8 cellular contexts compared by ENCODE assay signal in the genomic region with DNA sequence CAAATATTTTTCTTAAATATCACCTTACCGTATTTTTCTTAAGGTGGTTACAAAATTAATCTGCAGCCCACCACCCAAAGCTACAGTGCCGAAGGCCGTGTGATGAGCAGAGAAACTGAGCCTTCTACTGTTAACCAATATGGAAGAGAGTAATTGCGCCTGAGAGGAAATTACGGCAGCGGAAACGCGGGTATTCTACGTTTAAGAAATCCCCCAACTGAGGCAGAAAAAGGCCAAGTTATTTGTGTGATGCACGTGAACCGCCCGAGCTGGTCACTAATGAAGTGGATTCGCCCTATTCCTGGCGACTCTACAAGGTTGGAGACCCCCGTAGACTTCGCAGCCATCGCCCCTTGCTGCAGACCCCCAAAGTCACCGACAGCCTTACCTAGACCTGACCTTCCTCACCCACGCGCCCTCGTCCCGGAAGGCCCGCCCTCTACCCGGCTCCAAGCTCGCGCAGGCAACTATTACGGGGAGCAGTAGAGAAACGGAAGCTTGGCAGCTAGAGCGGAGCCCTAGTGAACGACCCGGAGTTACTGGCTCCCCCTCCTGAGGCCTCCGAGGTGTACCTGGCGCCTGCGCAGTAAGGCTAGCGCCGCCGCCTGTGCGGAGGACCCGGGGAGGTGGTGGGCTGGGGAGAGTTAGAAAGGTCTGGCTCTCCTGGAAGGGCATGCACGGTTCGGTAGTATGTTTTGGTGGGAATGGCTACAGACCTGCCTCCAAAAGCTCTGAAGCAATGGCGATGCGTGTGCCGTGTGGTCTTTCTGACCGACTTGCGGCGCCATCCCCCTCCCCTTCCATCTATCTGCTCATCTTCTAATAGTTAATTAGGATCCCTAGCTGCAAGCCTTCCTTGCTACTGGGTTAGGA. TPM values are rescaled to one million over a fixed set of nuclear protein-coding genes. Genes with fewer than 3 reads are reported as not detected.
DNase-seq lines count a peak whose midpoint lies in the region; ATAC-seq and FAIRE-seq lines count a peak whose summit lies in the region.

A gene (minus strand): TSS at position 430 of the 873 bp plus-strand sequence. CDS start 4,319 bp downstream, outside the sequence.

- peak; percentile 99 for ATAC-seq in GM21367 (IDR thresholded peaks at IDR 0.05; ENCODE audit: unreplicated experiment)
- peak; percentile 94 for ATAC-seq in effector memory CD8-positive, alpha-beta T cell (replicated peaks)
- ATAC-seq in memory B cell (ENCODE audit: low read depth), result peak; percentile 92

- H3K27me3 Mint-ChIP-seq in effector memory CD8-positive, alpha-beta T cell, result peaks cover 16 to 18% of the 10 kb centered on the region in 2 donors
- peaks cover 8% of the 10 kb centered on the region for H3K27me3 Mint-ChIP-seq in memory B cell

- peak within 1 kb of the TSS; percentile 91 to 94 for H3K4me3 Mint-ChIP-seq in effector memory CD8-positive, alpha-beta T cell
- peak within 1 kb of the TSS; percentile 91 for H3K4me3 Mint-ChIP-seq in memory B cell

- H3K36me3 Mint-ChIP-seq in effector memory CD8-positive, alpha-beta T cell (ENCODE audit: insufficient read depth), result peaks cover 17% of the 10 kb centered on the region
- peaks cover 7% of the 10 kb centered on the region for H3K36me3 Mint-ChIP-seq in memory B cell

- peaks cover 22 to 28% of the 10 kb centered on the region in 2 donors for H3K4me1 Mint-ChIP-seq in effector memory CD8-positive, alpha-beta T cell (ENCODE audit: low read depth in 2 of 2)
- peaks cover 7% of the 10 kb centered on the region for H3K4me1 Mint-ChIP-seq in memory B cell

- peak within 1 kb of the TSS; percentile 100 for H3K27ac Mint-ChIP-seq in effector memory CD8-positive, alpha-beta T cell
- H3K27ac Mint-ChIP-seq in memory B cell, result peak within 1 kb of the TSS; percentile 100

- H3K9me3 Mint-ChIP-seq in effector memory CD8-positive, alpha-beta T cell, result peaks cover 0 to 2% of the 10 kb centered on the region in 2 donors
- H3K9me3 Mint-ChIP-seq in memory B cell, result peaks cover 3% of the 10 kb centered on the region

- in situ Hi-C loops in Caki2 (cut with HindIII; ENCODE audit: low pct_unique_long_range_greater_than_20kb, low sequenced_read_pairs), result no loop called here

- DNase-seq in Caki2 (ENCODE audit: low read depth) (peak; percentile 93), HTR-8/SVneo (ENCODE audit: insufficient read length, low spot score) (peak; percentile 90), NOMO-1 treated with DMSO at 0.1 percent for 48 hours (lab: John Stamatoyannopoulos, UW; ENCODE audit: unreplicated experiment) (peak; percentile 86), memory B cell (ENCODE audit: low spot score in 2 of 2) (peak; percentile 92 to 94)
- peak; percentile 89 to 93 for DNase-seq in activated CD8-positive, alpha-beta memory T cell treated with anti-CD3 and anti-CD28 coated beads for 4 hours (ENCODE audit: low read depth in 2 of 2)
- DNase-seq in effector memory CD8-positive, alpha-beta T cell, result peak; percentile 92 to 93 (median 93)
- DNase-seq in stimulated activated CD8-positive, alpha-beta memory T cell treated with anti-CD3 and anti-CD28 coated beads, Interleukin-12 subunit alpha, Interleukin-12 subunit beta, amount 100 ng/mL, for 24 hours (ENCODE audit: extremely low read depth), result peak; percentile 90

- no peak for FAIRE-seq in HTR-8/SVneo (lab: Jason Lieb, UNC)

RNA-seq across cellular contexts. Expression of the gene that starts here (rescaled TPM):
- 60.0 and 72.5 TPM in 2 replicates for total RNA-seq in Caki2 (2014; rRNA removed; shearing (Covaris generic); ENCODE audit: low replicate concordance)

Comparison
In these comparisons a context has a peak if more than half of its experiments do, and no peak if none do; other contexts are left out.
1. Peak in every context shown above with its lines: DNase-seq and ATAC-seq.